ENCODE assay signal across 1 cellular context in the genomic region with DNA sequence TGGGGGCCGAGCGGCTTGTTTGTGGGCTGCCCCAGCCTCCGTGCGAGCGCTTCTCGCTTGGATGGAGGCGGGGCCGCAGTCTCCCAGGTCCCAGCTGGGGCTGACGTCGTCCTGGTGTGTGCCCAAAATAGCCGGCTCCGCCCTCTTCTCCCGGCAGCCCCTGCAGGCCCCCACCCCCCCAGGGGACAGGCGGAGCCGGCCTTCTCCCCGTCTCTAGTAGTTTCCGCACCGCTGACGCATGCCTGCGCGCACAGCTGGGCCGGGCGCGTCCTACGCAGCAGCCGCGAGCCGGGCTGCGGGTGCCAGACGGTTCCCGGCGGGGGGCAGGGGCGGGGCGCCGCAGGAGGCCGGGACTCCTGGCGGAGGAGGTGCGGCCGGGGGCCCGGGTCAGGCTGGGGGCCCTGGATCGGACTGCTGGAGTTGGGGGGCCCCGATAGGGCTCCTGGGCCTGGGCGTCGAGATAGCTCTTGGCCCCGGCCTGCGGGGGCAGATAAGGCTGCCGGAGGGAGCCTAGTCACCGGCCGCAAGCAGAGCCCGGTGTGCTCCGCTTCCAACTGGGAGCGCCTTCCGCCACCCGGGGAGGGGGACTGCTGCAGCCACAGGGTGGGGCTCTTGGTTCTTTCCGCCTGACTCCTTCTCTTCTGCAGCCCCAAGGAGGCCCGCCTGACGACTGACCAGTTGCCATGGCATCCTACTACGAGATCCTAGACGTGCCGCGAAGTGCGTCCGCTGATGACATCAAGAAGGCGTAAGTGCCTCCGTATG.
TF ChIP-seq lines count a peak whose summit lies in the region.

A gene (plus strand): TSS at position 216 of the 765 bp plus-strand sequence. CDS start 468 bp downstream, at position 684.

TF ChIP-seq in HepG2, 621 proteins besides CTCF, POLR2A, EP300 and RAD21 (continued from another document and continues in another):
- TF ChIP-seq, protein P1, sequence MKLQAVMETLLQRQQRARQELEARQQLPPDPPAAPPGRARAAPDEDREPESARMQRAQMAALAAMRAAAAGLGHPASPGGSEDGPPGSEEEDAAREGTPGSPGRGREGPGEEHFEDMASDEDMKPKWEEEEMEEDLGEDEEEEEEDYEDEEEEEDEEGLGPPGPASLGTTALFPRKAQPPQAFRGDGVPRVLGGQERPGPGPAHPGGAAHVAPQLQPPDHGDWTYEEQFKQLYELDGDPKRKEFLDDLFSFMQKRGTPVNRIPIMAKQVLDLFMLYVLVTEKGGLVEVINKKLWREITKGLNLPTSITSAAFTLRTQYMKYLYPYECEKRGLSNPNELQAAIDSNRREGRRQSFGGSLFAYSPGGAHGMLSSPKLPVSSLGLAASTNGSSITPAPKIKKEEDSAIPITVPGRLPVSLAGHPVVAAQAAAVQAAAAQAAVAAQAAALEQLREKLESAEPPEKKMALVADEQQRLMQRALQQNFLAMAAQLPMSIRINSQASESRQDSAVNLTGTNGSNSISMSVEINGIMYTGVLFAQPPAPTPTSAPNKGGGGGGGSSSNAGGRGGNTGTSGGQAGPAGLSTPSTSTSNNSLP (IDR thresholded peaks at IDR 0.05; ENCODE audit: low read depth, low read length): 0 out of 2 replicates have a peak, but pooled peaks have one; percentile 13
- no peak for TF ChIP-seq ADNP (CRISPR knock-in tag; IDR thresholded peaks at IDR 0.05)
- TF ChIP-seq ZNF460 (CRISPR knock-in tag; IDR thresholded peaks at IDR 0.05; ENCODE audit: borderline replicate concordance): no peak
- no peak for TF ChIP-seq ZFP36 (IDR thresholded peaks at IDR 0.05; ENCODE audit: borderline replicate concordance, low read depth, low read length, partially characterized antibody)
- TF ChIP-seq NFYB (CRISPR knock-in tag; IDR thresholded peaks at IDR 0.05): peak; percentile 31; the same call in 1 of the 2 replicates
- no peak for TF ChIP-seq CC2D1A (CRISPR knock-in tag; IDR thresholded peaks at IDR 0.05)
- TF ChIP-seq NFYC (CRISPR knock-in tag; IDR thresholded peaks at IDR 0.05): no peak
- TF ChIP-seq, protein P2, sequence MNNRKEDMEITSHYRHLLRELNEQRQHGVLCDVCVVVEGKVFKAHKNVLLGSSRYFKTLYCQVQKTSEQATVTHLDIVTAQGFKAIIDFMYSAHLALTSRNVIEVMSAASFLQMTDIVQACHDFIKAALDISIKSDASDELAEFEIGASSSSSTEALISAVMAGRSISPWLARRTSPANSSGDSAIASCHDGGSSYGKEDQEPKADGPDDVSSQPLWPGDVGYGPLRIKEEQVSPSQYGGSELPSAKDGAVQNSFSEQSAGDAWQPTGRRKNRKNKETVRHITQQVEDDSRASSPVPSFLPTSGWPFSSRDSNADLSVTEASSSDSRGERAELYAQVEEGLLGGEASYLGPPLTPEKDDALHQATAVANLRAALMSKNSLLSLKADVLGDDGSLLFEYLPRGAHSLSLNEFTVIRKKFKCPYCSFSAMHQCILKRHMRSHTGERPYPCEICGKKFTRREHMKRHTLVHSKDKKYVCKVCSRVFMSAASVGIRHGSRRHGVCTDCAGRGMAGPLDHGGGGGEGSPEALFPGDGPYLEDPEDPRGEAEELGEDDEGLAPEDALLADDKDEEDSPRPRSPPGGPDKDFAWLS (CRISPR knock-in tag; IDR thresholded peaks at IDR 0.05; ENCODE audit: borderline replicate concordance): no peak
- TF ChIP-seq, protein P3, sequence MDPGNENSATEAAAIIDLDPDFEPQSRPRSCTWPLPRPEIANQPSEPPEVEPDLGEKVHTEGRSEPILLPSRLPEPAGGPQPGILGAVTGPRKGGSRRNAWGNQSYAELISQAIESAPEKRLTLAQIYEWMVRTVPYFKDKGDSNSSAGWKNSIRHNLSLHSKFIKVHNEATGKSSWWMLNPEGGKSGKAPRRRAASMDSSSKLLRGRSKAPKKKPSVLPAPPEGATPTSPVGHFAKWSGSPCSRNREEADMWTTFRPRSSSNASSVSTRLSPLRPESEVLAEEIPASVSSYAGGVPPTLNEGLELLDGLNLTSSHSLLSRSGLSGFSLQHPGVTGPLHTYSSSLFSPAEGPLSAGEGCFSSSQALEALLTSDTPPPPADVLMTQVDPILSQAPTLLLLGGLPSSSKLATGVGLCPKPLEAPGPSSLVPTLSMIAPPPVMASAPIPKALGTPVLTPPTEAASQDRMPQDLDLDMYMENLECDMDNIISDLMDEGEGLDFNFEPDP (CRISPR knock-in tag; conservative IDR thresholded peaks at IDR 0.05): no peak
- peak; percentile 92 for TF ChIP-seq ZNF891 (CRISPR knock-in tag; IDR thresholded peaks at IDR 0.05)
- TF ChIP-seq ZIK1 (CRISPR knock-in tag; IDR thresholded peaks at IDR 0.05; ENCODE audit: borderline replicate concordance, low read depth): peak; percentile 91; the same call in 1 of the 2 replicates
- TF ChIP-seq ZNF546 (CRISPR knock-in tag; conservative IDR thresholded peaks at IDR 0.05): peak; percentile 66
- peak; percentile 20; the same call in 1 of the 2 replicates for TF ChIP-seq ZNF556 (CRISPR knock-in tag; IDR thresholded peaks at IDR 0.05; ENCODE audit: borderline replicate concordance)
- TF ChIP-seq, protein P4, sequence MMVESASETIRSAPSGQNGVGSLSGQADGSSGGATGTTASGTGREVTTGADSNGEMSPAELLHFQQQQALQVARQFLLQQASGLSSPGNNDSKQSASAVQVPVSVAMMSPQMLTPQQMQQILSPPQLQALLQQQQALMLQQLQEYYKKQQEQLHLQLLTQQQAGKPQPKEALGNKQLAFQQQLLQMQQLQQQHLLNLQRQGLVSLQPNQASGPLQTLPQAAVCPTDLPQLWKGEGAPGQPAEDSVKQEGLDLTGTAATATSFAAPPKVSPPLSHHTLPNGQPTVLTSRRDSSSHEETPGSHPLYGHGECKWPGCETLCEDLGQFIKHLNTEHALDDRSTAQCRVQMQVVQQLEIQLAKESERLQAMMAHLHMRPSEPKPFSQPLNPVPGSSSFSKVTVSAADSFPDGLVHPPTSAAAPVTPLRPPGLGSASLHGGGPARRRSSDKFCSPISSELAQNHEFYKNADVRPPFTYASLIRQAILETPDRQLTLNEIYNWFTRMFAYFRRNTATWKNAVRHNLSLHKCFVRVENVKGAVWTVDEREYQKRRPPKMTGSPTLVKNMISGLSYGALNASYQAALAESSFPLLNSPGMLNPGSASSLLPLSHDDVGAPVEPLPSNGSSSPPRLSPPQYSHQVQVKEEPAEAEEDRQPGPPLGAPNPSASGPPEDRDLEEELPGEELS (CRISPR knock-in tag; IDR thresholded peaks at IDR 0.05): peak; percentile 63
- peak; percentile 21; the same call in 1 of the 2 replicates for TF ChIP-seq RARA (CRISPR knock-in tag; IDR thresholded peaks at IDR 0.05)
- no peak for TF ChIP-seq TBX3 (IDR thresholded peaks at IDR 0.05; ENCODE audit: borderline replicate concordance)
- TF ChIP-seq ZNF17 (CRISPR knock-in tag; IDR thresholded peaks at IDR 0.05): no peak
- TF ChIP-seq EZH2 (conservative IDR thresholded peaks at IDR 0.05; ENCODE audit: low read depth, low read length): no peak
- TF ChIP-seq ZNF530 (CRISPR knock-in tag; IDR thresholded peaks at IDR 0.05; ENCODE audit: low read depth): no peak
- peak; percentile 29; the same call in 1 of the 2 replicates for TF ChIP-seq SUZ12 (IDR thresholded peaks at IDR 0.05; ENCODE audit: low read depth, low read length)
- TF ChIP-seq, protein P5, sequence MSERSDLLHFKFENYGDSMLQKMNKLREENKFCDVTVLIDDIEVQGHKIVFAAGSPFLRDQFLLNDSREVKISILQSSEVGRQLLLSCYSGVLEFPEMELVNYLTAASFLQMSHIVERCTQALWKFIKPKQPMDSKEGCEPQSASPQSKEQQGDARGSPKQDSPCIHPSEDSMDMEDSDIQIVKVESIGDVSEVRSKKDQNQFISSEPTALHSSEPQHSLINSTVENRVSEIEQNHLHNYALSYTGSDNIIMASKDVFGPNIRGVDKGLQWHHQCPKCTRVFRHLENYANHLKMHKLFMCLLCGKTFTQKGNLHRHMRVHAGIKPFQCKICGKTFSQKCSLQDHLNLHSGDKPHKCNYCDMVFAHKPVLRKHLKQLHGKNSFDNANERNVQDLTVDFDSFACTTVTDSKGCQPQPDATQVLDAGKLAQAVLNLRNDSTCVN (CRISPR knock-in tag; IDR thresholded peaks at IDR 0.05; ENCODE audit: borderline replicate concordance): peak; percentile 69
- TF ChIP-seq, protein P6, sequence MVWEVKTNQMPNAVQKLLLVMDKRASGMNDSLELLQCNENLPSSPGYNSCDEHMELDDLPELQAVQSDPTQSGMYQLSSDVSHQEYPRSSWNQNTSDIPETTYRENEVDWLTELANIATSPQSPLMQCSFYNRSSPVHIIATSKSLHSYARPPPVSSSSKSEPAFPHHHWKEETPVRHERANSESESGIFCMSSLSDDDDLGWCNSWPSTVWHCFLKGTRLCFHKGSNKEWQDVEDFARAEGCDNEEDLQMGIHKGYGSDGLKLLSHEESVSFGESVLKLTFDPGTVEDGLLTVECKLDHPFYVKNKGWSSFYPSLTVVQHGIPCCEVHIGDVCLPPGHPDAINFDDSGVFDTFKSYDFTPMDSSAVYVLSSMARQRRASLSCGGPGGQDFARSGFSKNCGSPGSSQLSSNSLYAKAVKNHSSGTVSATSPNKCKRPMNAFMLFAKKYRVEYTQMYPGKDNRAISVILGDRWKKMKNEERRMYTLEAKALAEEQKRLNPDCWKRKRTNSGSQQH (CRISPR knock-in tag; IDR thresholded peaks at IDR 0.05; ENCODE audit: low read depth): no peak
- TF ChIP-seq, protein P7, sequence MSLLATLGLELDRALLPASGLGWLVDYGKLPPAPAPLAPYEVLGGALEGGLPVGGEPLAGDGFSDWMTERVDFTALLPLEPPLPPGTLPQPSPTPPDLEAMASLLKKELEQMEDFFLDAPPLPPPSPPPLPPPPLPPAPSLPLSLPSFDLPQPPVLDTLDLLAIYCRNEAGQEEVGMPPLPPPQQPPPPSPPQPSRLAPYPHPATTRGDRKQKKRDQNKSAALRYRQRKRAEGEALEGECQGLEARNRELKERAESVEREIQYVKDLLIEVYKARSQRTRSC (CRISPR knock-in tag; IDR thresholded peaks at IDR 0.05; ENCODE audit: low read depth): no peak
- TF ChIP-seq MZF1 (CRISPR knock-in tag; IDR thresholded peaks at IDR 0.05; ENCODE audit: borderline replicate concordance): no peak
- TF ChIP-seq TGIF2 (CRISPR knock-in tag; IDR thresholded peaks at IDR 0.05): no peak; the same call in 1 of the 2 replicates
- TF ChIP-seq ZBTB1 (CRISPR knock-in tag; IDR thresholded peaks at IDR 0.05; ENCODE audit: borderline replicate concordance): no peak
- TF ChIP-seq, protein P8, sequence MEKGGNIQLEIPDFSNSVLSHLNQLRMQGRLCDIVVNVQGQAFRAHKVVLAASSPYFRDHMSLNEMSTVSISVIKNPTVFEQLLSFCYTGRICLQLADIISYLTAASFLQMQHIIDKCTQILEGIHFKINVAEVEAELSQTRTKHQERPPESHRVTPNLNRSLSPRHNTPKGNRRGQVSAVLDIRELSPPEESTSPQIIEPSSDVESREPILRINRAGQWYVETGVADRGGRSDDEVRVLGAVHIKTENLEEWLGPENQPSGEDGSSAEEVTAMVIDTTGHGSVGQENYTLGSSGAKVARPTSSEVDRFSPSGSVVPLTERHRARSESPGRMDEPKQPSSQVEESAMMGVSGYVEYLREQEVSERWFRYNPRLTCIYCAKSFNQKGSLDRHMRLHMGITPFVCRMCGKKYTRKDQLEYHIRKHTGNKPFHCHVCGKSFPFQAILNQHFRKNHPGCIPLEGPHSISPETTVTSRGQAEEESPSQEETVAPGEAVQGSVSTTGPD (CRISPR knock-in tag; IDR thresholded peaks at IDR 0.05): no peak
- TF ChIP-seq PHF21A (CRISPR knock-in tag; IDR thresholded peaks at IDR 0.05): peak; percentile 93
- TF ChIP-seq, protein P9, sequence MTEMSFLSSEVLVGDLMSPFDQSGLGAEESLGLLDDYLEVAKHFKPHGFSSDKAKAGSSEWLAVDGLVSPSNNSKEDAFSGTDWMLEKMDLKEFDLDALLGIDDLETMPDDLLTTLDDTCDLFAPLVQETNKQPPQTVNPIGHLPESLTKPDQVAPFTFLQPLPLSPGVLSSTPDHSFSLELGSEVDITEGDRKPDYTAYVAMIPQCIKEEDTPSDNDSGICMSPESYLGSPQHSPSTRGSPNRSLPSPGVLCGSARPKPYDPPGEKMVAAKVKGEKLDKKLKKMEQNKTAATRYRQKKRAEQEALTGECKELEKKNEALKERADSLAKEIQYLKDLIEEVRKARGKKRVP (CRISPR knock-in tag; IDR thresholded peaks at IDR 0.05): 0 out of 4 replicates have a peak, but pooled peaks of 1 of the 2 experiments have one; percentile 63
- TF ChIP-seq, protein P10, sequence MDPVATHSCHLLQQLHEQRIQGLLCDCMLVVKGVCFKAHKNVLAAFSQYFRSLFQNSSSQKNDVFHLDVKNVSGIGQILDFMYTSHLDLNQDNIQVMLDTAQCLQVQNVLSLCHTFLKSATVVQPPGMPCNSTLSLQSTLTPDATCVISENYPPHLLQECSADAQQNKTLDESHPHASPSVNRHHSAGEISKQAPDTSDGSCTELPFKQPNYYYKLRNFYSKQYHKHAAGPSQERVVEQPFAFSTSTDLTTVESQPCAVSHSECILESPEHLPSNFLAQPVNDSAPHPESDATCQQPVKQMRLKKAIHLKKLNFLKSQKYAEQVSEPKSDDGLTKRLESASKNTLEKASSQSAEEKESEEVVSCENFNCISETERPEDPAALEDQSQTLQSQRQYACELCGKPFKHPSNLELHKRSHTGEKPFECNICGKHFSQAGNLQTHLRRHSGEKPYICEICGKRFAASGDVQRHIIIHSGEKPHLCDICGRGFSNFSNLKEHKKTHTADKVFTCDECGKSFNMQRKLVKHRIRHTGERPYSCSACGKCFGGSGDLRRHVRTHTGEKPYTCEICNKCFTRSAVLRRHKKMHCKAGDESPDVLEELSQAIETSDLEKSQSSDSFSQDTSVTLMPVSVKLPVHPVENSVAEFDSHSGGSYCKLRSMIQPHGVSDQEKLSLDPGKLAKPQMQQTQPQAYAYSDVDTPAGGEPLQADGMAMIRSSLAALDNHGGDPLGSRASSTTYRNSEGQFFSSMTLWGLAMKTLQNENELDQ (CRISPR knock-in tag; IDR thresholded peaks at IDR 0.05; ENCODE audit: borderline replicate concordance): no peak
- no peak for TF ChIP-seq KLF12 (CRISPR knock-in tag; IDR thresholded peaks at IDR 0.05; ENCODE audit: borderline replicate concordance)
- no peak for TF ChIP-seq HMGA1 (CRISPR knock-in tag; conservative IDR thresholded peaks at IDR 0.05)
- TF ChIP-seq EEA1 (CRISPR knock-in tag; IDR thresholded peaks at IDR 0.05; ENCODE audit: borderline replicate concordance): peak; percentile 85
- peak; percentile 83; the same call in 1 of the 2 replicates for TF ChIP-seq ZNF724P (CRISPR knock-in tag; IDR thresholded peaks at IDR 0.05; ENCODE audit: borderline replicate concordance)
- TF ChIP-seq MEIS1 (CRISPR knock-in tag; IDR thresholded peaks at IDR 0.05; ENCODE audit: borderline replicate concordance): no peak
